Comparison of ENCODE assay signal across 8 cellular contexts in genomic region chr6:106087548-106088325, GRCh38. TPM values are rescaled to one million over a fixed set of nuclear protein-coding genes. Genes with fewer than 3 reads are reported as not detected.
DNase-seq lines count a peak whose midpoint lies in the region; ATAC-seq and TF ChIP-seq lines count a peak whose summit lies in the region.

No MANE protein-coding gene starts in this region.

- H3K27ac ChIP-seq in PC-9 (0 out of 2 replicates have a peak overlapping the region, but pooled peaks have one; percentile 19), esophagus (ENCODE audit: low read depth in 2 of 2, low read length in 1 of 2) (peak overlapping the region; percentile 66 to 79), neural progenitor cell (no peak overlapping the region)

- peaks cover 9% of the 10 kb centered on the region for H3K27me3 Mint-ChIP-seq in neural progenitor cell (ENCODE audit: insufficient read depth, low read depth)

- POLR2A ChIA-PET in PC-9 (lab: Charles Lee; ENCODE audit: unreplicated experiment) = interaction anchor here (0.6 to 0.7 kb wide), 2 partner anchors 56 to 111 kb away, joined by 5 to 16 read pairs; no protein-coding TSS in a partner anchor

- H3K36me3 ChIP-seq in PC-9 (ENCODE audit: low read depth) (no peaks in the 10 kb centered on the region), esophagus (ENCODE audit: control insufficient read depth in 2 of 2, insufficient read depth in 2 of 2, low read length in 1 of 2) (no peaks in the 10 kb centered on the region), neural progenitor cell (no peaks in the 10 kb centered on the region)

- H3K9me2 ChIP-seq in PC-9 (ENCODE audit: insufficient read depth) = no peaks in the 10 kb centered on the region

- H3K4me2 ChIP-seq in PC-9 (peak overlapping the region; percentile 96), neural progenitor cell (peak overlapping the region; percentile 89)

- H3K27ac Mint-ChIP-seq in neural progenitor cell = no peak overlapping the region

- no TSS peak for BruUV-seq in PC-9 (replicated peaks; lab: Mats Ljungman, UMichigan)

- no peaks in the 10 kb centered on the region for H3K9me3 Mint-ChIP-seq in neural progenitor cell

- peak overlapping the region; percentile 98 for H2AFZ ChIP-seq in PC-9
- peak overlapping the region; percentile 62 for H2AFZ ChIP-seq in neural progenitor cell (replicated peaks)

- no peak for TF ChIP-seq CTCF in PC-9 (conservative IDR thresholded peaks at IDR 0.05)
- TF ChIP-seq CTCF in neural progenitor cell (IDR thresholded peaks at IDR 0.05) = no peak

- H3F3A ChIP-seq in PC-9 (ENCODE audit: insufficient read depth, low read depth) (peaks cover 23% of the 10 kb centered on the region), neural progenitor cell (ENCODE audit: low read depth) (peaks cover 34% of the 10 kb centered on the region)

- H3K9me3 ChIP-seq in PC-9 (ENCODE audit: insufficient read depth, low read depth) = no peaks in the 10 kb centered on the region
- no peaks in the 10 kb centered on the region for H3K9me3 ChIP-seq in esophagus (ENCODE audit: control insufficient read depth in 2 of 2, insufficient read depth in 1 of 2, low read depth in 1 of 2, low read length in 1 of 2)
- no peaks in the 10 kb centered on the region for H3K9me3 ChIP-seq in neural progenitor cell (ENCODE audit: low read depth)

- intact Hi-C loops in PC-9 (cut with micrococcal nuclease; ENCODE audit: unreplicated experiment) = loop anchor here (2.0 to 5.0 kb wide), 4 partner anchors 275 to 655 kb away; no protein-coding TSS in a partner anchor

- H3K27me3 ChIP-seq in PC-9 (ENCODE audit: insufficient read depth, low read depth) (no peaks in the 10 kb centered on the region), esophagus (ENCODE audit: control insufficient read depth in 1 of 2, insufficient read depth in 2 of 2, low read length in 2 of 2) (no peaks in the 10 kb centered on the region), neural progenitor cell (peaks cover 7% of the 10 kb centered on the region)

- no peak overlapping the region for H3K9ac ChIP-seq in neural progenitor cell

- peaks cover 43% of the 10 kb centered on the region for H3K4me1 ChIP-seq in PC-9 (replicated peaks; ENCODE audit: insufficient read depth)
- peaks cover 0 to 2% of the 10 kb centered on the region in 2 donors for H3K4me1 ChIP-seq in esophagus (ENCODE audit: control insufficient read depth in 2 of 2, insufficient read depth in 2 of 2, low read length in 1 of 2)
- H3K4me1 ChIP-seq in neural progenitor cell = peaks cover 41% of the 10 kb centered on the region

- 46 to 48% methylated on average over 13 of the region's 13 CpGs for WGBS in esophagus, 2 donors

- peaks cover 34% of the 10 kb centered on the region for H3K4me1 Mint-ChIP-seq in neural progenitor cell

- peak overlapping the region; percentile 70 for H3K4me3 Mint-ChIP-seq in neural progenitor cell

- H3K4me3 ChIP-seq in PC-9 (peak overlapping the region; percentile 78), esophagus (ENCODE audit: low read depth in 1 of 2, low read length in 2 of 2) (peak overlapping the region; percentile 56 to 80), neural progenitor cell (peak overlapping the region; percentile 51)

- no peak for ATAC-seq in HG03139 (IDR thresholded peaks at IDR 0.05; ENCODE audit: unreplicated experiment)
- no peak for ATAC-seq in HG03432 (IDR thresholded peaks at IDR 0.05; ENCODE audit: unreplicated experiment)
- no peak for ATAC-seq in GM21737 (IDR thresholded peaks at IDR 0.05; ENCODE audit: unreplicated experiment)

- peaks cover 10% of the 10 kb centered on the region; the same call in 1 of the 2 replicates for H3K79me2 ChIP-seq in PC-9 (ENCODE audit: low read depth)
- H3K79me2 ChIP-seq in neural progenitor cell (ENCODE audit: low read depth) = no peaks in the 10 kb centered on the region

- no peaks in the 10 kb centered on the region for H3K36me3 Mint-ChIP-seq in neural progenitor cell

- CTCF ChIA-PET in PC-9 (lab: Charles Lee) = interaction anchor here (0.6 kb wide), 1 partner anchor 192 kb away, joined by 3 read pairs; no protein-coding TSS in a partner anchor

- DNase-seq in EH (ENCODE audit: low read depth) = peak; percentile 87
- peak; percentile 17 to 55 for DNase-seq in PC-9
- DNase-seq in neural progenitor cell (ENCODE audit: low spot score) = peak; percentile 72
- DNase-seq in RKO (ENCODE audit: low spot score) = no peak

- H4K20me1 ChIP-seq in PC-9 (ENCODE audit: insufficient read depth) (no peaks in the 10 kb centered on the region), neural progenitor cell (ENCODE audit: low read depth) (no peaks in the 10 kb centered on the region)

RNA-seq across cellular contexts. Expression of gene PRDM1, which starts 1.6 kb away (rescaled TPM):
- 1.4 and 2.6 TPM in 2 replicates for total RNA-seq in PC-9 (2021)
- polyA plus RNA-seq in esophagus = 10 to 100 TPM; 29.7 to 37.6 TPM
- total RNA-seq in neural progenitor cell (ENCODE audit: low replicate concordance) = 0.37 and 0.43 TPM in 2 replicates
